ENCODE assay signal across 24 cellular contexts in the genomic region with DNA sequence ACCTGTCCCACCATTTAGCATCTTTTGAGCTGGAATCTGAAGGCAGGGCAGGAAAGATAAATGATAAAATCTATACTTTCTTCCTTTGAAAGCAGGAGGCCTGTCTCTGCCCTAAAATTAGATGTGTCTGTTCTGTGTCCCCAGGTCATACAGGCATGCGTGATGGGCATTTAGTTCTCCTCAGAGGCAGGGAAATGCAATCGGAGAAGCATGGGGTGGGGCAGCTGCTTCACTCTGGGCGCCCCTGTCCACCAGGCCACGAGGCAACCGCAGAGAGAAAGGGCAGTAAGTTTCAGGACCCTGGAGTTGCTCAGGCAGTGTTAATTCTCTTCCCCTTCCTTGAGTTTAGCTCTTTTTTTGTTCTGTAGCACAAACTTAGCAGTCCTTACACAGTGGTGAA. TPM values are rescaled to one million over a fixed set of nuclear protein-coding genes. Genes with fewer than 3 reads are reported as not detected.
"Had no signal": no experiment of that assay in that cellular context is flagged by ENCODE, and none has a peak within 500 bp of the region (broad histone marks: within the 10 kb centered on the region; RNA-seq: fewer than 3 reads in every experiment).

No MANE protein-coding gene starts in this region.

- H3K9me3 Mint-ChIP-seq: activated naive CD4-positive, alpha-beta T cell treated with anti-CD3 and anti-CD28 coated beads for 36 hours; stimulated activated naive B cell treated with anti-CD40 and anti-IgM and Interleukin-4, amounts not matched to agents 10 μg/mL and 1 μg/mL and 100 μg/mL, for 72 hours had no signal

- DNase-seq: activated CD8-positive, alpha-beta memory T cell treated with anti-CD3 and anti-CD28 coated beads for 24 hours; activated naive CD4-positive, alpha-beta T cell treated with anti-CD3 and anti-CD28 coated beads for 36 hours; cerebellar nuclear complex; cortex of kidney; effector CD4-positive, alpha-beta T cell; heart left ventricle; left lung; right lobe of liver; stimulated activated CD4-positive, alpha-beta T cell treated with anti-CD3 and anti-CD28 coated beads, Interleukin-4, amount 100 ng/mL, for 24 hours; stimulated activated naive B cell treated with anti-CD40 and anti-IgM and Interleukin-4, amounts not matched to agents 10 μg/mL and 1 μg/mL and 100 μg/mL, for 72 hours; T-helper 1 cell; T1000; upper lobe of left lung had no signal

- H3K27ac Mint-ChIP-seq: activated naive CD4-positive, alpha-beta T cell treated with anti-CD3 and anti-CD28 coated beads for 36 hours; mesothelial cell of epicardium; stimulated activated naive B cell treated with anti-CD40 and anti-IgM and Interleukin-4, amounts not matched to agents 10 μg/mL and 1 μg/mL and 100 μg/mL, for 72 hours had no signal

- ATAC-seq: activated CD4-positive, CD25-positive, alpha-beta regulatory T cell treated with anti-CD3 and anti-CD28 coated beads, Interleukin-2, amount 50 U/mL, for 24 hours; gastroesophageal sphincter; heart left ventricle; left lung; SK-N-SH treated with all-trans-retinoic acid at 6 μM for 48 hours; stimulated activated naive B cell treated with anti-CD40 and anti-IgM and Interleukin-4, amounts not matched to agents 10 μg/mL and 1 μg/mL and 100 μg/mL, for 72 hours had no signal

- H3K4me3 Mint-ChIP-seq: activated naive CD4-positive, alpha-beta T cell treated with anti-CD3 and anti-CD28 coated beads for 36 hours; mesothelial cell of epicardium; stimulated activated naive B cell treated with anti-CD40 and anti-IgM and Interleukin-4, amounts not matched to agents 10 μg/mL and 1 μg/mL and 100 μg/mL, for 72 hours had no signal

- H3K27me3 Mint-ChIP-seq: stimulated activated naive B cell treated with anti-CD40 and anti-IgM and Interleukin-4, amounts not matched to agents 10 μg/mL and 1 μg/mL and 100 μg/mL, for 72 hours had no signal

RNA-seq across cellular contexts. Expression of gene C16orf90, which starts 30.7 kb away (rescaled TPM):
- total RNA-seq: activated naive CD4-positive, alpha-beta T cell treated with anti-CD3 and anti-CD28 coated beads for 36 hours; adrenal gland; bronchial epithelial cell; esophagus muscularis mucosa; gastroesophageal sphincter; heart left ventricle; kidney epithelial cell; left lung; lung microvascular endothelial cell; mesothelial cell of epicardium; ovary; right lobe of liver; thoracic aorta; upper lobe of left lung had no signal
- polyA plus RNA-seq: adrenal gland, heart left ventricle, ovary had no signal

RNA-seq across cellular contexts. Expression of gene NLRC3, which starts 51.3 kb away (rescaled TPM):
- total RNA-seq: bronchial epithelial cell had no signal
